In genomic region chr6:26234421-26235239, GRCh38 we compare ENCODE assay signal across 8 cellular contexts.
DNase-seq lines count a peak whose midpoint lies in the region; ATAC-seq and TF ChIP-seq lines count a peak whose summit lies in the region.

No MANE protein-coding gene starts in this region.

- DNase-seq in DMS114 treated with DMSO at 0.1 percent for 48 hours (lab: John Stamatoyannopoulos, UW; ENCODE audit: unreplicated experiment) (peak; percentile 90), HT-29 (ENCODE audit: low spot score) (peak; percentile 91), RWPE2 (ENCODE audit: low spot score) (no peak), right atrium auricular region (ENCODE audit: low spot score) (no peak), sciatic nerve (ENCODE audit: low spot score) (no peak), NCI-H1694 (lab: John Stamatoyannopoulos, UW) (no peak)
- DNase-seq in activated naive CD8-positive, alpha-beta T cell treated with anti-CD3 and anti-CD28 coated beads, Interleukin-2, amount 50 U/mL, for 24 hours, result peak; percentile 75

- H3K9me3 Mint-ChIP-seq in activated naive CD8-positive, alpha-beta T cell treated with anti-CD3 and anti-CD28 coated beads, Interleukin-2, amount 50 U/mL, for 24 hours, result no peaks in the 10 kb centered on the region

- intact Hi-C loops in sciatic nerve (cut with DNase I), result no loop called here

- no peaks in the 10 kb centered on the region for H3K27me3 Mint-ChIP-seq in activated naive CD8-positive, alpha-beta T cell treated with anti-CD3 and anti-CD28 coated beads, Interleukin-2, amount 50 U/mL, for 24 hours

- H3K27ac Mint-ChIP-seq in activated naive CD8-positive, alpha-beta T cell treated with anti-CD3 and anti-CD28 coated beads, Interleukin-2, amount 50 U/mL, for 24 hours, result peak overlapping the region; percentile 97

- peak overlapping the region; percentile 82 for H3K4me3 Mint-ChIP-seq in activated naive CD8-positive, alpha-beta T cell treated with anti-CD3 and anti-CD28 coated beads, Interleukin-2, amount 50 U/mL, for 24 hours

- no peaks in the 10 kb centered on the region for H3K36me3 Mint-ChIP-seq in activated naive CD8-positive, alpha-beta T cell treated with anti-CD3 and anti-CD28 coated beads, Interleukin-2, amount 50 U/mL, for 24 hours (ENCODE audit: low read depth)

- no peaks in the 10 kb centered on the region for H3K36me3 ChIP-seq in RWPE2 (ENCODE audit: low read depth)
- H3K36me3 ChIP-seq in right atrium auricular region, result no peaks in the 10 kb centered on the region

- H3K4me1 ChIP-seq in RWPE2 (ENCODE audit: insufficient read depth, poor library complexity, severe bottlenecking) (peaks cover 20% of the 10 kb centered on the region), right atrium auricular region (peaks cover 0 to 18% of the 10 kb centered on the region in 2 donors)

- H3K4me1 Mint-ChIP-seq in activated naive CD8-positive, alpha-beta T cell treated with anti-CD3 and anti-CD28 coated beads, Interleukin-2, amount 50 U/mL, for 24 hours, result peaks cover 36% of the 10 kb centered on the region

- TF ChIP-seq CTCF in RWPE2 (IDR thresholded peaks at IDR 0.05; ENCODE audit: poor library complexity, severe bottlenecking), result no peak
- no peak for TF ChIP-seq CTCF in right atrium auricular region (IDR thresholded peaks at IDR 0.05)

- H3K27me3 ChIP-seq in RWPE2 (ENCODE audit: insufficient read depth, poor library complexity, severe bottlenecking) (no peaks in the 10 kb centered on the region), right atrium auricular region (peaks cover 1 to 16% of the 10 kb centered on the region in 2 donors)

- peak overlapping the region; percentile 39 for H3K4me3 ChIP-seq in RWPE2 (ENCODE audit: severe bottlenecking)
- H3K4me3 ChIP-seq in right atrium auricular region, result peak overlapping the region; percentile 26 to 53

- ATAC-seq in GM21360 (IDR thresholded peaks at IDR 0.05; ENCODE audit: unreplicated experiment) (peak; percentile 50), RWPE2 (ENCODE audit: low read depth) (peak; percentile 56), sciatic nerve (peak; percentile 86)
- peak; percentile 70 for ATAC-seq in activated naive CD8-positive, alpha-beta T cell treated with anti-CD3 and anti-CD28 coated beads, Interleukin-2, amount 50 U/mL, for 24 hours

- no peaks in the 10 kb centered on the region for H3K9me3 ChIP-seq in RWPE2 (ENCODE audit: severe bottlenecking)
- no peaks in the 10 kb centered on the region for H3K9me3 ChIP-seq in right atrium auricular region

- H3K27ac ChIP-seq in RWPE2 (ENCODE audit: poor library complexity, severe bottlenecking) (peak overlapping the region; percentile 94), right atrium auricular region (peak overlapping the region; percentile 66)

Comparison
In these comparisons a context has a peak if more than half of its experiments do, and no peak if none do; other contexts are left out.
1. DNase-seq: peak in DMS114 treated with DMSO at 0.1 percent for 48 hours (single experiment), HT-29 (single experiment) and activated naive CD8-positive, alpha-beta T cell treated with anti-CD3 and anti-CD28 coated beads, Interleukin-2, amount 50 U/mL, for 24 hours (single experiment); none in RWPE2 (single experiment), right atrium auricular region (single experiment), sciatic nerve (single experiment) and NCI-H1694 (single experiment).
2. Peak in every context shown above with its lines, with median percentiles within 50 percentile points of each other: ATAC-seq.